In genomic region chr9:4604678-4605095, GRCh38 we compare ENCODE assay signal across 8 cellular contexts. TPM values are rescaled to one million over a fixed set of nuclear protein-coding genes. Genes with fewer than 3 reads are reported as not detected.
DNase-seq lines count a peak whose midpoint lies in the region; ATAC-seq and TF ChIP-seq lines count a peak whose summit lies in the region.

No MANE protein-coding gene starts in this region.

- H3K27ac Mint-ChIP-seq in activated CD8-positive, alpha-beta memory T cell treated with anti-CD3 and anti-CD28 coated beads, Interleukin-2, amount 10 ng/mL, durations not matched to agents 7 days and 5 days, result peak overlapping the region; percentile 5
- no peak overlapping the region for H3K27ac Mint-ChIP-seq in naive B cell

- ATAC-seq in GM18868 (IDR thresholded peaks at IDR 0.05; ENCODE audit: unreplicated experiment), result peak; percentile 90
- peak; percentile 79 for ATAC-seq in HG03439 (IDR thresholded peaks at IDR 0.05; ENCODE audit: unreplicated experiment)
- ATAC-seq in activated CD8-positive, alpha-beta memory T cell treated with anti-CD3 and anti-CD28 coated beads, Interleukin-2, amount 10 ng/mL, durations not matched to agents 7 days and 5 days, result peak; percentile 91
- peak; percentile 64 to 73 for ATAC-seq in naive B cell (ENCODE audit: low read depth in 2 of 2)

- no peak overlapping the region for H3K27ac ChIP-seq in stomach

- TF ChIP-seq POLR2A in stomach (IDR thresholded peaks at IDR 0.05), result no peak

- no peaks in the 10 kb centered on the region for H3K27me3 ChIP-seq in stomach

- no peaks in the 10 kb centered on the region for H3K9me3 ChIP-seq in stomach

- H3K9me3 Mint-ChIP-seq in activated CD8-positive, alpha-beta memory T cell treated with anti-CD3 and anti-CD28 coated beads, Interleukin-2, amount 10 ng/mL, durations not matched to agents 7 days and 5 days (ENCODE audit: low read depth), result no peaks in the 10 kb centered on the region
- H3K9me3 Mint-ChIP-seq in naive B cell, result peaks cover 0 to 4% (median 0%) of the 10 kb centered on the region in 7 donors

- DNase-seq in AG08396 (ENCODE audit: low spot score), result peak; percentile 58
- DNase-seq in NCI-H82 (lab: John Stamatoyannopoulos, UW), result peak; percentile 84
- peak; percentile 84 for DNase-seq in activated CD8-positive, alpha-beta memory T cell treated with anti-CD3 and anti-CD28 coated beads, Interleukin-2, amount 10 ng/mL, durations not matched to agents 7 days and 5 days
- DNase-seq in epithelial cell of esophagus (ENCODE audit: low read depth), result peak; percentile 77
- DNase-seq in naive B cell, result peak; percentile 44
- DNase-seq in stomach, result peak; percentile 79

- no peaks in the 10 kb centered on the region for H3K36me3 Mint-ChIP-seq in activated CD8-positive, alpha-beta memory T cell treated with anti-CD3 and anti-CD28 coated beads, Interleukin-2, amount 10 ng/mL, durations not matched to agents 7 days and 5 days
- H3K36me3 Mint-ChIP-seq in naive B cell, result no peaks in the 10 kb centered on the region

- no peak for TF ChIP-seq EP300 in stomach (IDR thresholded peaks at IDR 0.05)

- peaks cover 0 to 28% (median 19%) of the 10 kb centered on the region in 4 donors for H3K36me3 ChIP-seq in stomach

- H3K27me3 Mint-ChIP-seq in activated CD8-positive, alpha-beta memory T cell treated with anti-CD3 and anti-CD28 coated beads, Interleukin-2, amount 10 ng/mL, durations not matched to agents 7 days and 5 days, result no peaks in the 10 kb centered on the region
- peaks cover 21 to 38% (median 30%) of the 10 kb centered on the region in 3 donors for H3K27me3 Mint-ChIP-seq in naive B cell

- peaks cover 20% of the 10 kb centered on the region for H3K4me1 Mint-ChIP-seq in activated CD8-positive, alpha-beta memory T cell treated with anti-CD3 and anti-CD28 coated beads, Interleukin-2, amount 10 ng/mL, durations not matched to agents 7 days and 5 days
- H3K4me1 Mint-ChIP-seq in naive B cell, result no peaks in the 10 kb centered on the region

- intact Hi-C loops in stomach (cut with DNase I; ENCODE audit: low total_unique reads), result no loop called here

- CTCF ChIA-PET in activated CD8-positive, alpha-beta memory T cell treated with anti-CD3 and anti-CD28 coated beads, Interleukin-2, amount 10 ng/mL, durations not matched to agents 7 days and 5 days (lab: Charles Lee), result interaction anchor here (0.7 to 2.5 kb wide), 33 partner anchors 8 to 581 kb away, joined by 3 to 26 read pairs (median 4); partner anchors contain the start of genes AK3, INSL6 and SPATA6L

- no peaks in the 10 kb centered on the region for H3K4me1 ChIP-seq in stomach

- H3K4me3 ChIP-seq in epithelial cell of esophagus (ENCODE audit: low read length), result no peak overlapping the region
- no peak overlapping the region for H3K4me3 ChIP-seq in stomach

- peak; percentile 57 for TF ChIP-seq CTCF in epithelial cell of esophagus (IDR thresholded peaks at IDR 0.05; ENCODE audit: insufficient read depth, low read depth, low read length, missing control alignments)
- TF ChIP-seq CTCF in stomach (IDR thresholded peaks at IDR 0.05), result peak in 5 of 7 experiments; percentile 32 to 78 (median 69)

- no peak overlapping the region for H3K4me3 Mint-ChIP-seq in activated CD8-positive, alpha-beta memory T cell treated with anti-CD3 and anti-CD28 coated beads, Interleukin-2, amount 10 ng/mL, durations not matched to agents 7 days and 5 days
- H3K4me3 Mint-ChIP-seq in naive B cell, result peak overlapping the region in 1 of 8 donors; percentile 87

RNA-seq across cellular contexts. Expression of gene PLPP6, which starts 57.4 kb away (rescaled TPM):
- 10 to 100 TPM in 1 of 2 experiments, 1 to 10 TPM in 1; 9.3 to 10.2 TPM for total RNA-seq in activated CD8-positive, alpha-beta memory T cell treated with anti-CD3 and anti-CD28 coated beads, Interleukin-2, amount 10 ng/mL, durations not matched to agents 7 days and 5 days
- polyA plus RNA-seq in naive B cell (ENCODE audit: low read depth in 6 of 6) (1 to 10 TPM; 1.7 to 4.1 (median 3.2) TPM), stomach (1 to 10 TPM; 3.5 to 6.6 (median 5.2) TPM)
- total RNA-seq in stomach, result 10 to 100 TPM in 1 of 5 donors, 1 to 10 TPM in 3, not detected in 1; 6.7 to 11.0 (median 8.1) TPM
